ENCODE assay signal across 1 cellular context in genomic region chr22:21643533-21644357, GRCh38.
TF ChIP-seq lines count a peak whose summit lies in the region.

No MANE protein-coding gene starts in this region.

TF ChIP-seq in K562, 482 proteins besides CTCF, POLR2A, EP300 and RAD21 (continued from another document):
- TF ChIP-seq ZBTB40 (IDR thresholded peaks at IDR 0.05) (no peak), ZBTB40 (CRISPR knock-in tag; IDR thresholded peaks at IDR 0.05) (no peak), ZNF830 (CRISPR knock-in tag; IDR thresholded peaks at IDR 0.05) (no peak), BACH1 (tag; IDR thresholded peaks at IDR 0.05) (no peak), CLOCK (CRISPR knock-in tag; IDR thresholded peaks at IDR 0.05; ENCODE audit: borderline replicate concordance) (no peak), ZNF263 (CRISPR knock-in tag; IDR thresholded peaks at IDR 0.05; ENCODE audit: borderline replicate concordance) (no peak), TBP (optimal IDR thresholded peaks at IDR 0.05; ENCODE audit: low read depth, low read length) (no peak), HIVEP1 (CRISPR knock-in tag; IDR thresholded peaks at IDR 0.05) (no peak), RCOR1 (IDR thresholded peaks at IDR 0.05; ENCODE audit: borderline replicate concordance in 1 of 2, low read depth in 2 of 2, low read length in 2 of 2) (peak in 1 of 2 experiments; percentile 56; a peak in 1 of 4 replicates), ZNF696 (CRISPR knock-in tag; conservative IDR thresholded peaks at IDR 0.05) (no peak), ZNF311 (CRISPR knock-in tag; IDR thresholded peaks at IDR 0.05) (no peak), RFX1 (IDR thresholded peaks at IDR 0.05) (no peak), CBX8 (IDR thresholded peaks at IDR 0.05; ENCODE audit: borderline replicate concordance, extremely low read depth, low read depth, low read length, poor library complexity, severe bottlenecking) (no peak), KDM5B (IDR thresholded peaks at IDR 0.05; ENCODE audit: insufficient replicate concordance, low read depth, low read length) (peak; percentile 36)
- TF ChIP-seq, protein P1, sequence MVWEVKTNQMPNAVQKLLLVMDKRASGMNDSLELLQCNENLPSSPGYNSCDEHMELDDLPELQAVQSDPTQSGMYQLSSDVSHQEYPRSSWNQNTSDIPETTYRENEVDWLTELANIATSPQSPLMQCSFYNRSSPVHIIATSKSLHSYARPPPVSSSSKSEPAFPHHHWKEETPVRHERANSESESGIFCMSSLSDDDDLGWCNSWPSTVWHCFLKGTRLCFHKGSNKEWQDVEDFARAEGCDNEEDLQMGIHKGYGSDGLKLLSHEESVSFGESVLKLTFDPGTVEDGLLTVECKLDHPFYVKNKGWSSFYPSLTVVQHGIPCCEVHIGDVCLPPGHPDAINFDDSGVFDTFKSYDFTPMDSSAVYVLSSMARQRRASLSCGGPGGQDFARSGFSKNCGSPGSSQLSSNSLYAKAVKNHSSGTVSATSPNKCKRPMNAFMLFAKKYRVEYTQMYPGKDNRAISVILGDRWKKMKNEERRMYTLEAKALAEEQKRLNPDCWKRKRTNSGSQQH (CRISPR knock-in tag; IDR thresholded peaks at IDR 0.05), result no peak
- TF ChIP-seq, protein P2, sequence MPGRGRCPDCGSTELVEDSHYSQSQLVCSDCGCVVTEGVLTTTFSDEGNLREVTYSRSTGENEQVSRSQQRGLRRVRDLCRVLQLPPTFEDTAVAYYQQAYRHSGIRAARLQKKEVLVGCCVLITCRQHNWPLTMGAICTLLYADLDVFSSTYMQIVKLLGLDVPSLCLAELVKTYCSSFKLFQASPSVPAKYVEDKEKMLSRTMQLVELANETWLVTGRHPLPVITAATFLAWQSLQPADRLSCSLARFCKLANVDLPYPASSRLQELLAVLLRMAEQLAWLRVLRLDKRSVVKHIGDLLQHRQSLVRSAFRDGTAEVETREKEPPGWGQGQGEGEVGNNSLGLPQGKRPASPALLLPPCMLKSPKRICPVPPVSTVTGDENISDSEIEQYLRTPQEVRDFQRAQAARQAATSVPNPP (IDR thresholded peaks at IDR 0.05; ENCODE audit: borderline replicate concordance, insufficient read depth, insufficient read length), result no peak
- TF ChIP-seq, protein P3, sequence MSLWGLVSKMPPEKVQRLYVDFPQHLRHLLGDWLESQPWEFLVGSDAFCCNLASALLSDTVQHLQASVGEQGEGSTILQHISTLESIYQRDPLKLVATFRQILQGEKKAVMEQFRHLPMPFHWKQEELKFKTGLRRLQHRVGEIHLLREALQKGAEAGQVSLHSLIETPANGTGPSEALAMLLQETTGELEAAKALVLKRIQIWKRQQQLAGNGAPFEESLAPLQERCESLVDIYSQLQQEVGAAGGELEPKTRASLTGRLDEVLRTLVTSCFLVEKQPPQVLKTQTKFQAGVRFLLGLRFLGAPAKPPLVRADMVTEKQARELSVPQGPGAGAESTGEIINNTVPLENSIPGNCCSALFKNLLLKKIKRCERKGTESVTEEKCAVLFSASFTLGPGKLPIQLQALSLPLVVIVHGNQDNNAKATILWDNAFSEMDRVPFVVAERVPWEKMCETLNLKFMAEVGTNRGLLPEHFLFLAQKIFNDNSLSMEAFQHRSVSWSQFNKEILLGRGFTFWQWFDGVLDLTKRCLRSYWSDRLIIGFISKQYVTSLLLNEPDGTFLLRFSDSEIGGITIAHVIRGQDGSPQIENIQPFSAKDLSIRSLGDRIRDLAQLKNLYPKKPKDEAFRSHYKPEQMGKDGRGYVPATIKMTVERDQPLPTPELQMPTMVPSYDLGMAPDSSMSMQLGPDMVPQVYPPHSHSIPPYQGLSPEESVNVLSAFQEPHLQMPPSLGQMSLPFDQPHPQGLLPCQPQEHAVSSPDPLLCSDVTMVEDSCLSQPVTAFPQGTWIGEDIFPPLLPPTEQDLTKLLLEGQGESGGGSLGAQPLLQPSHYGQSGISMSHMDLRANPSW (CRISPR knock-in tag; IDR thresholded peaks at IDR 0.05), result peak; percentile 60
